ENCODE assay signal across 8 cellular contexts in the genomic region with DNA sequence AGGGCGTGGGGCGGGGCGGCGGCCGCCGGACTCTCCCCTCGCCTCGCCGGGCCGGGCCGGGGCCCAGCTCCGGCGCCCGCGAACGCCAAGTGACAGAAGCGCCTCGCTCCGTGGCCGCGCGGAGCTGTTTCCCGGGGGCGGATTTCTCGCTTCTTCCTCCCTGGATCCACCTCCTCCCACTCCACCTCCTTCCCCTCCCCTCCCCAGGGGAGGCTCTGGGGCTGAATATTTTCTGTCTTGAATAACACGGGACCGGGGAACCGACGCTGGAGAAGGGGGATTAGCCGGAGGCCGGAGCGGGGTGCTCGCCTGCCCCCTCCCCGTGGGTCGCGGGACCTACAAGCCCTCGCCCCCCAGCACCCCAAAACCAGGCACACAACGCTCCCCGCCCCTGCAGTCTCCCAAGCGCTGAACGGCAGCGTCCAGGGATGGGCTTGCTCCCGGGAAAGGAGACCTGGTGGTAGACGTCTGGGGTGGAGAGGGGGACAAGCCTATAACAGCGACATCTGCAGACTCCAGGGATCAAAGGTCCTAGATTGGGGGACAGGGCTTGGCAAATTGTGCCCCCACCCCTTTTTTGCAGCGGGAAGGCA. TPM values are rescaled to one million over a fixed set of nuclear protein-coding genes. Genes with fewer than 3 reads are reported as not detected.
A peak's percentile ranks its signal among the peaks of the same experiment; 100 is the strongest.
DNase-seq lines count a peak whose midpoint lies in the region; ATAC-seq and TF ChIP-seq lines count a peak whose summit lies in the region.

A gene (minus strand): TSS at position 100 of the 593 bp plus-strand sequence. CDS start 1,988 bp downstream, outside the sequence.

- H3K9ac ChIP-seq in muscle layer of colon (ENCODE audit: low read length) (peak within 1 kb of the TSS; percentile 91), subcutaneous abdominal adipose tissue (ENCODE audit: low read length in 5 of 5) (peak within 1 kb of the TSS; percentile 88 to 96 (median 92))

- intact Hi-C loops in esophagus squamous epithelium (cut with DNase I) = no loop called here

- H3K36me3 ChIP-seq in esophagus squamous epithelium (no peaks in the 10 kb centered on the region), muscle layer of colon (ENCODE audit: insufficient read depth, low read length) (no peaks in the 10 kb centered on the region), subcutaneous abdominal adipose tissue (ENCODE audit: control insufficient read depth in 5 of 5, insufficient read depth in 5 of 5, low read length in 5 of 5) (peaks cover 0 to 6% (median 0%) of the 10 kb centered on the region in 5 donors)

- H3K27ac ChIP-seq in esophagus squamous epithelium (peak within 1 kb of the TSS; percentile 96 to 98 (median 98)), muscle layer of colon (ENCODE audit: low read depth, low read length) (peak within 1 kb of the TSS; percentile 97), subcutaneous abdominal adipose tissue (ENCODE audit: low read depth, low read length) (peak within 1 kb of the TSS; percentile 99)

- H3K4me3 ChIP-seq in esophagus squamous epithelium = peak within 1 kb of the TSS; percentile 66 to 87 (median 79)
- H3K4me3 ChIP-seq in muscle layer of colon (ENCODE audit: low read depth in 1 of 2, low read length in 2 of 2) = peak within 1 kb of the TSS; percentile 92 to 94
- H3K4me3 ChIP-seq in subcutaneous abdominal adipose tissue (ENCODE audit: low read depth in 1 of 5, low read length in 5 of 5) = peak within 1 kb of the TSS; percentile 87 to 99 (median 94)

- H3K4me1 ChIP-seq in esophagus squamous epithelium = peaks cover 0 to 45% (median 8%) of the 10 kb centered on the region in 3 donors
- peaks cover 15% of the 10 kb centered on the region for H3K4me1 ChIP-seq in muscle layer of colon (ENCODE audit: insufficient read depth, low read length)
- H3K4me1 ChIP-seq in subcutaneous abdominal adipose tissue (ENCODE audit: control insufficient read depth in 5 of 5, insufficient read depth in 5 of 5, low read length in 5 of 5) = peaks cover 4 to 45% (median 43%) of the 10 kb centered on the region in 5 donors

- peak; percentile 4 for ATAC-seq in HG02970 (IDR thresholded peaks at IDR 0.05; ENCODE audit: low FRiP score, unreplicated experiment)

- 0% methylated on average over 2 of the region's 46 CpGs; no CpG with 5 or more reads in 1 of the 2 donors for WGBS in esophagus squamous epithelium, 2 donors

- no peak for TF ChIP-seq CTCF in esophagus squamous epithelium (IDR thresholded peaks at IDR 0.05)

- peak in 1 of 4 donors; percentile 31 for TF ChIP-seq POLR2A in esophagus squamous epithelium (IDR thresholded peaks at IDR 0.05)

- peak; percentile 40 for DNase-seq in SIG-M5 treated with dmso at 0.1 percent for 504 hours (lab: John Stamatoyannopoulos, UW; ENCODE audit: unreplicated experiment)
- DNase-seq in SIG-M5 (lab: John Stamatoyannopoulos, UW) = no peak
- peak; percentile 30 for DNase-seq in NCI-H460 (ENCODE audit: extremely low read depth, low read depth)
- peak; percentile 14 for DNase-seq in activated T-helper 1 cell treated with Interleukin-2 at 50 U/mL for 16 hours (ENCODE audit: low read depth)
- no peak for DNase-seq in esophagus squamous epithelium (lab: John Stamatoyannopoulos, UW)

- H3K27me3 ChIP-seq in esophagus squamous epithelium (no peaks in the 10 kb centered on the region), muscle layer of colon (ENCODE audit: control insufficient read depth in 1 of 2, insufficient read depth in 2 of 2, low read length in 2 of 2) (no peaks in the 10 kb centered on the region), subcutaneous abdominal adipose tissue (ENCODE audit: control insufficient read depth in 5 of 5, insufficient read depth in 4 of 5, low read length in 5 of 5) (no peaks in the 10 kb centered on the region)

- H3K9me3 ChIP-seq in esophagus squamous epithelium (no peaks in the 10 kb centered on the region), muscle layer of colon (ENCODE audit: low read length) (no peaks in the 10 kb centered on the region), subcutaneous abdominal adipose tissue (ENCODE audit: control insufficient read depth in 5 of 5, low read length in 5 of 5) (no peaks in the 10 kb centered on the region)

RNA-seq across cellular contexts. Expression of the gene that starts here (rescaled TPM):
- 53.2 and 60.2 TPM in 2 replicates for total RNA-seq in NCI-H460 (2014; rRNA removed; shearing (Covaris generic))
- 29.8 and 175 TPM in 2 replicates for polyA plus RNA-seq in NCI-H460 (2014; cell fraction: nucleus; rRNA removed)
- total RNA-seq in esophagus squamous epithelium = 10 to 100 TPM; 15.3 to 59.1 (median 37.1) TPM

Comparison
In these comparisons a context has a peak if more than half of its experiments do, and no peak if none do; other contexts are left out.
1. DNase-seq: peak in SIG-M5 treated with dmso at 0.1 percent for 504 hours (single experiment), NCI-H460 (single experiment) and activated T-helper 1 cell treated with Interleukin-2 at 50 U/mL for 16 hours (single experiment); none in SIG-M5 (single experiment) and esophagus squamous epithelium (single experiment).
2. Peak in every context shown above with its lines, with median percentiles within 50 percentile points of each other: H3K27ac ChIP-seq and H3K4me3 ChIP-seq.